9 cellular contexts compared by ENCODE assay signal in the genomic region with DNA sequence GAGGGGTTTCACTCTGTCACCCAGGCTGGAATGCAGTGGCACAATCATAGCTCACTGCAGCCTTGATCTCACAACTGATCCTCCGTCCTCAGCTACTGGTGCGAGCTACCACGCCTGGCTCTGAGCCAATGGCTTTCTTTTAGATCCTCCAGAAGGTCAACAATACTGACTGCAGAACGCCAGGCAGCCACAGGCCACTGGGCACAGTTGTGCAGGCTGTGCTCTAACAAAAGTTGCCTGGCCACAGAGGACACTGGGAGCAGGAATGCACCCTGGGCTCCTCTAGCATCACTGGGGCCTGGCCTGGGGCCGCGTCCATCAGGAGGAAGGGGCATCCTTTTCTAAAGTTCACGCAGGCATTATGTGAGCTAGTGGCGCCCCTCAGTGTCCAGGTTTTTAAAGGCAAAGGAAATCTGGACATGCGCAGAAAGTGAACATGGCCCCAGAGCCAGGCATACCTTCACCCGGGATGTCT. TPM values are rescaled to one million over a fixed set of nuclear protein-coding genes. Genes with fewer than 3 reads are reported as not detected.
DNase-seq lines count a peak whose midpoint lies in the region; ATAC-seq and TF ChIP-seq lines count a peak whose summit lies in the region.
"Had no signal": no experiment of that assay in that cellular context is flagged by ENCODE, and none has a peak within 500 bp of the region (broad histone marks: within the 10 kb centered on the region; RNA-seq: fewer than 3 reads in every experiment).

No MANE protein-coding gene starts in this region.

- H3K4me1 ChIP-seq in left ventricle myocardium inferior, result no peaks in the 10 kb centered on the region

- ATAC-seq in GM19467 (IDR thresholded peaks at IDR 0.05; ENCODE audit: unreplicated experiment), result no peak

- CTCF ChIA-PET in GM10248 (lab: Yijun Ruan, JAX), result interaction anchor here (1.0 to 2.9 kb wide), 6 partner anchors 9 to 409 kb away, joined by 3 to 18 read pairs (median 5); partner anchors contain the start of gene SLC38A5

- no peaks in the 10 kb centered on the region for H3K27me3 ChIP-seq in left ventricle myocardium inferior (ENCODE audit: low read depth)

- no peaks in the 10 kb centered on the region for H3K9me3 ChIP-seq in left ventricle myocardium inferior (replicated peaks)

- H3K36me3 ChIP-seq in left ventricle myocardium inferior, result no peaks in the 10 kb centered on the region

- DNase-seq in A172 (ENCODE audit: low spot score) (peak; percentile 8), GM10248 (ENCODE audit: extremely low spot score) (no peak), SK-N-DZ (ENCODE audit: low spot score) (peak; percentile 57), left ventricle myocardium inferior (no peak), NCI-H526 treated with DMSO at 0.1 percent for 48 hours (lab: John Stamatoyannopoulos, UW) (no peak), NOMO-1 treated with DMSO at 0.1 percent for 48 hours (lab: John Stamatoyannopoulos, UW; ENCODE audit: unreplicated experiment) (no peak), foreskin melanocyte (no peak)
- DNase-seq: stimulated activated CD4-positive, alpha-beta T cell treated with anti-CD3 and anti-CD28 coated beads, Interleukin-1b, Interleukin-23, amount 100 ng/mL, for 48 hours had no signal

- intact Hi-C loops in left ventricle myocardium inferior (cut with micrococcal nuclease), result no loop called here

- TF ChIP-seq CTCF in GM10248 (IDR thresholded peaks at IDR 0.05; ENCODE audit: control extremely low read depth, extremely low read depth, low read depth, missing control alignments) (peak; percentile 7), left ventricle myocardium inferior (IDR thresholded peaks at IDR 0.05; ENCODE audit: borderline replicate concordance) (peak; percentile 39)

- no peak overlapping the region for H3K27ac ChIP-seq in left ventricle myocardium inferior (replicated peaks)

- POLR2A ChIA-PET in GM10248 (lab: Yijun Ruan, JAX), result no interaction called here

- H3K4me3 ChIP-seq in left ventricle myocardium inferior, result no peak overlapping the region

RNA-seq across cellular contexts. Expression of gene PORCN, which starts 14.9 kb away (rescaled TPM):
- 13.2 and 15.2 TPM in 2 replicates for total RNA-seq in A172 (2014; rRNA removed; shearing (Covaris generic))
- 9.7 and 12.9 TPM in 2 replicates for polyA plus RNA-seq in SK-N-DZ (2014; cell fraction: cytosol; rRNA removed)
- 18.7 and 28.0 TPM in 2 replicates for polyA plus RNA-seq in SK-N-DZ (2014; cell fraction: nucleus; rRNA removed)
- total RNA-seq in left ventricle myocardium inferior, result 13.6 TPM

RNA-seq across cellular contexts. Expression of gene FTSJ1, which starts 17.9 kb away (rescaled TPM):
- 110 and 113 TPM in 2 replicates for total RNA-seq in A172 (2014; rRNA removed; shearing (Covaris generic))
- 68.3 and 117 TPM in 2 replicates for polyA plus RNA-seq in SK-N-DZ (2014; cell fraction: cytosol; rRNA removed)
- polyA plus RNA-seq in SK-N-DZ (2014; cell fraction: nucleus; rRNA removed), result 136 and 161 TPM in 2 replicates
- total RNA-seq in left ventricle myocardium inferior, result 15.3 TPM

RNA-seq across cellular contexts. Expression of gene SLC38A5, which starts 23.9 kb away (rescaled TPM):
- total RNA-seq in A172 (2014; rRNA removed; shearing (Covaris generic)), result 0.34 TPM in 1 of 2 replicates, not detected in the other
- polyA plus RNA-seq in SK-N-DZ (2014; cell fraction: cytosol; rRNA removed), result 12.9 and 14.7 TPM in 2 replicates
- polyA plus RNA-seq in SK-N-DZ (2014; cell fraction: nucleus; rRNA removed), result 16.5 and 21.2 TPM in 2 replicates
- total RNA-seq in left ventricle myocardium inferior, result 0.71 TPM

RNA-seq across cellular contexts. Expression of gene EBP, which starts 27.7 kb away (rescaled TPM):
- total RNA-seq in A172 (2014; rRNA removed; shearing (Covaris generic)), result 92.6 and 143 TPM in 2 replicates
- 130 and 153 TPM in 2 replicates for polyA plus RNA-seq in SK-N-DZ (2014; cell fraction: cytosol; rRNA removed)
- 86.0 and 122 TPM in 2 replicates for polyA plus RNA-seq in SK-N-DZ (2014; cell fraction: nucleus; rRNA removed)
- 48.9 TPM for total RNA-seq in left ventricle myocardium inferior

RNA-seq across cellular contexts. Expression of gene TBC1D25, which starts 45.6 kb away (rescaled TPM):
- 8.6 and 12.7 TPM in 2 replicates for total RNA-seq in A172 (2014; rRNA removed; shearing (Covaris generic))
- polyA plus RNA-seq in SK-N-DZ (2014; cell fraction: cytosol; rRNA removed), result 3.7 and 5.4 TPM in 2 replicates
- 2.6 and 6.5 TPM in 2 replicates for polyA plus RNA-seq in SK-N-DZ (2014; cell fraction: nucleus; rRNA removed)
- 14.5 TPM for total RNA-seq in left ventricle myocardium inferior

Comparison
In these comparisons a context has a peak if more than half of its experiments do, and no peak if none do; other contexts are left out.
1. DNase-seq: peak in A172 (single experiment) and SK-N-DZ (single experiment); none in GM10248 (single experiment), left ventricle myocardium inferior (single experiment), NCI-H526 treated with DMSO at 0.1 percent for 48 hours (single experiment), NOMO-1 treated with DMSO at 0.1 percent for 48 hours (single experiment) and foreskin melanocyte (single experiment).